27 cellular contexts compared by ENCODE assay signal in genomic region chr1:167197692-167198091, GRCh38. TPM values are rescaled to one million over a fixed set of nuclear protein-coding genes. Genes with fewer than 3 reads are reported as not detected.
DNase-seq lines count a peak whose midpoint lies in the region; ATAC-seq and TF ChIP-seq lines count a peak whose summit lies in the region.
"Had no signal": no experiment of that assay in that cellular context is flagged by ENCODE, and none has a peak within 500 bp of the region (broad histone marks: within the 10 kb centered on the region; RNA-seq: fewer than 3 reads in every experiment).

No MANE protein-coding gene starts in this region.

- POLR2A ChIA-PET in SK-N-SH (lab: Yijun Ruan, JAX), result no interaction called here

- H3K4me2 ChIP-seq in SK-N-SH, result no peak overlapping the region
- H3K4me2 ChIP-seq: hepatocyte had no signal

- H3K36me3 Mint-ChIP-seq in nephron progenitor cell (ENCODE audit: low read depth), result peaks cover 5% of the 10 kb centered on the region
- H3K36me3 Mint-ChIP-seq: activated naive CD8-positive, alpha-beta T cell treated with anti-CD3 and anti-CD28 coated beads, Interleukin-2, amount 10 ng/mL, durations not matched to agents 7 days and 5 days; CD4-positive, alpha-beta memory T cell had no signal

- no peak overlapping the region for H2AFZ ChIP-seq in SK-N-SH (ENCODE audit: low read depth)
- H2AFZ ChIP-seq: hepatocyte had no signal

- H3K79me2 ChIP-seq in SK-N-SH (ENCODE audit: insufficient read depth), result no peaks in the 10 kb centered on the region
- H3K79me2 ChIP-seq: hepatocyte had no signal

- H3K27ac Mint-ChIP-seq in nephron progenitor cell, result peak overlapping the region; percentile 77
- H3K27ac Mint-ChIP-seq: activated CD4-positive, alpha-beta T cell treated with anti-CD3 and anti-CD28 coated beads, Interleukin-2, amount 10 ng/mL, durations not matched to agents 7 days and 5 days; activated naive CD8-positive, alpha-beta T cell treated with anti-CD3 and anti-CD28 coated beads, Interleukin-2, amount 10 ng/mL, durations not matched to agents 7 days and 5 days; activated T-helper 2 cell treated with anti-CD3 and anti-CD28 coated beads, Interferon-gamma antibody, Interleukin-2, Interleukin-4, amounts not matched to agents 10 μg/mL and 5 μg/mL and 100 μg/mL, durations not matched to agents 14 hours and 24 hours and 36 hours; CD4-positive, alpha-beta memory T cell; T-helper 1 cell treated with Interleukin-12 subunit alpha and Interleukin-12 subunit beta and Interleukin-4 antibody, amounts not matched to agents 30 μg/mL and 1 μg/mL, for 36 hours had no signal

- TF ChIP-seq EP300 in SK-N-SH (IDR thresholded peaks at IDR 0.05; ENCODE audit: borderline replicate concordance in 1 of 2, low read depth in 1 of 2, low read length in 1 of 2), result no peak

- no peaks in the 10 kb centered on the region for H4K20me1 ChIP-seq in SK-N-SH (ENCODE audit: insufficient read depth)

- H3K9me2 ChIP-seq in SK-N-SH, result no peaks in the 10 kb centered on the region

- no peak for TF ChIP-seq CTCF in SK-N-SH (IDR thresholded peaks at IDR 0.05)
- no peak for TF ChIP-seq CTCF in VCaP (conservative IDR thresholded peaks at IDR 0.05)
- no peak for TF ChIP-seq CTCF in nephron progenitor cell (IDR thresholded peaks at IDR 0.05)

- H3K27me3 Mint-ChIP-seq in nephron progenitor cell (ENCODE audit: low read depth, poor library complexity), result peaks cover 4% of the 10 kb centered on the region
- H3K27me3 Mint-ChIP-seq: activated CD4-positive, alpha-beta T cell treated with anti-CD3 and anti-CD28 coated beads, Interleukin-2, amount 10 ng/mL, durations not matched to agents 7 days and 5 days had no signal

- CTCF ChIA-PET in SK-N-SH (lab: Yijun Ruan, JAX), result interaction anchor here (1.4 kb wide), 1 partner anchor 287 kb away, joined by 3 read pairs; no protein-coding TSS in a partner anchor

- WGBS in SK-N-SH (ENCODE audit: low lambda C conversion rate), result 70% methylated on average over 4 of the region's 4 CpGs

- TF ChIP-seq RAD21 in SK-N-SH (IDR thresholded peaks at IDR 0.05; ENCODE audit: low read length), result no peak

- no peak overlapping the region for H3K4me3 ChIP-seq in SK-N-SH (ENCODE audit: low read depth in 2 of 2, low read length in 1 of 2)
- H3K4me3 ChIP-seq: esophagus squamous epithelium, hepatocyte, spleen had no signal

- H3K4me1 ChIP-seq in SK-N-SH (ENCODE audit: control insufficient read depth in 1 of 2, insufficient read depth in 2 of 2, low read depth in 1 of 2, low read length in 1 of 2), result peaks cover 0 to 11% of the 10 kb centered on the region in 2 experiments; a peak in 1 of 4 replicates
- H3K4me1 ChIP-seq: esophagus squamous epithelium, spleen had no signal

- no peak overlapping the region for H3K4me3 Mint-ChIP-seq in nephron progenitor cell
- H3K4me3 Mint-ChIP-seq: activated CD4-positive, alpha-beta T cell treated with anti-CD3 and anti-CD28 coated beads, Interleukin-2, amount 10 ng/mL, durations not matched to agents 7 days and 5 days; activated naive CD8-positive, alpha-beta T cell treated with anti-CD3 and anti-CD28 coated beads, Interleukin-2, amount 10 ng/mL, durations not matched to agents 7 days and 5 days; CD4-positive, alpha-beta memory T cell; neural crest cell; T-helper 1 cell treated with Interleukin-12 subunit alpha and Interleukin-12 subunit beta and Interleukin-4 antibody, amounts not matched to agents 30 μg/mL and 1 μg/mL, for 36 hours had no signal

- ATAC-seq in SK-N-SH treated with all-trans-retinoic acid at 6 μM for 48 hours (peak; percentile 32; the same call in 2 of the 3 replicates), GM18498 (IDR thresholded peaks at IDR 0.05; ENCODE audit: unreplicated experiment) (no peak)

- no peaks in the 10 kb centered on the region for H3K9me3 ChIP-seq in SK-N-SH
- H3K9me3 ChIP-seq: esophagus squamous epithelium had no signal

- no peaks in the 10 kb centered on the region for H3K27me3 ChIP-seq in SK-N-SH (ENCODE audit: insufficient read depth)
- H3K27me3 ChIP-seq: esophagus squamous epithelium, hepatocyte, spleen had no signal

- DNase-seq in SK-N-SH (no peak), LHCN-M2 (ENCODE audit: low read depth) (peak; percentile 49), nephron progenitor cell (no peak), NCI-H1436 treated with DMSO at 0.1 percent for 48 hours (lab: John Stamatoyannopoulos, UW) (no peak), COLO668 (lab: John Stamatoyannopoulos, UW; ENCODE audit: unreplicated experiment) (no peak)
- DNase-seq: activated CD4-positive, alpha-beta T cell treated with anti-CD3 and anti-CD28 coated beads, Interleukin-2, amount 10 ng/mL, durations not matched to agents 7 days and 5 days; activated naive CD8-positive, alpha-beta T cell treated with anti-CD3 and anti-CD28 coated beads, Interleukin-2, amount 10 ng/mL, durations not matched to agents 7 days and 5 days; AML-193; caudate nucleus; CD4-positive, alpha-beta memory T cell; cortex of kidney; DMS 273 treated with DMSO at 0.1 percent for 48 hours; esophagus squamous epithelium; Karpas-422; NCI-H1048; NCI-H1694 treated with DMSO at 0.1 percent for 48 hours; NCI-H524; right cardiac atrium; RPMI8226; spleen had no signal

- H3F3A ChIP-seq in SK-N-SH (replicated peaks; ENCODE audit: insufficient read depth), result no peaks in the 10 kb centered on the region

- H3K36me3 ChIP-seq in SK-N-SH (replicated peaks in 1 of 2; ENCODE audit: control insufficient read depth in 1 of 2, insufficient read depth in 2 of 2, low read length in 1 of 2), result no peaks in the 10 kb centered on the region
- H3K36me3 ChIP-seq: esophagus squamous epithelium, spleen had no signal

- peaks cover 17% of the 10 kb centered on the region for H3K9me3 Mint-ChIP-seq in nephron progenitor cell
- H3K9me3 Mint-ChIP-seq: activated T-helper 2 cell treated with anti-CD3 and anti-CD28 coated beads, Interferon-gamma antibody, Interleukin-2, Interleukin-4, amounts not matched to agents 10 μg/mL and 5 μg/mL and 100 μg/mL, durations not matched to agents 14 hours and 24 hours and 36 hours; neural crest cell; T-helper 1 cell treated with Interleukin-12 subunit alpha and Interleukin-12 subunit beta and Interleukin-4 antibody, amounts not matched to agents 30 μg/mL and 1 μg/mL, for 36 hours had no signal

- peaks cover 30% of the 10 kb centered on the region for H3K4me1 Mint-ChIP-seq in nephron progenitor cell
- H3K4me1 Mint-ChIP-seq: activated CD4-positive, alpha-beta T cell treated with anti-CD3 and anti-CD28 coated beads, Interleukin-2, amount 10 ng/mL, durations not matched to agents 7 days and 5 days; CD4-positive, alpha-beta memory T cell had no signal

- no peak overlapping the region for H3K9ac ChIP-seq in SK-N-SH

- H3K27ac ChIP-seq in SK-N-SH (ENCODE audit: low read depth in 2 of 2, low read length in 1 of 2), result no peak overlapping the region
- H3K27ac ChIP-seq in VCaP, result peak overlapping the region; percentile 59
- H3K27ac ChIP-seq: esophagus squamous epithelium, spleen had no signal

TF ChIP-seq in SK-N-SH treated with all-trans-retinoic acid at 6 μM for 48 hours, 23 proteins besides CTCF, POLR2A, EP300 and RAD21 (continues in another document):
- TF ChIP-seq ZC3H10 (CRISPR knock-in tag; IDR thresholded peaks at IDR 0.05) (no peak), GLIS3 (CRISPR knock-in tag; IDR thresholded peaks at IDR 0.05) (no peak), ZFP3 (CRISPR knock-in tag; IDR thresholded peaks at IDR 0.05) (no peak)

TF ChIP-seq in SK-N-SH, 30 proteins besides CTCF, POLR2A, EP300 and RAD21:
- TF ChIP-seq TAF1 (IDR thresholded peaks at IDR 0.05; ENCODE audit: borderline replicate concordance, low read depth, low read length) (no peak), SIN3A (IDR thresholded peaks at IDR 0.05; ENCODE audit: borderline replicate concordance, low read depth, low read length) (no peak), JUND (IDR thresholded peaks at IDR 0.05) (no peak), NFIC (IDR thresholded peaks at IDR 0.05; ENCODE audit: borderline replicate concordance) (no peak), USF2 (IDR thresholded peaks at IDR 0.05; ENCODE audit: borderline replicate concordance, low read depth, low read length) (no peak), ZBTB33 (IDR thresholded peaks at IDR 0.05; ENCODE audit: borderline replicate concordance, low read depth) (no peak), RFX5 (IDR thresholded peaks at IDR 0.05; ENCODE audit: low read length) (no peak), FOXM1 (IDR thresholded peaks at IDR 0.05; ENCODE audit: low read depth) (no peak), SMC3 (IDR thresholded peaks at IDR 0.05; ENCODE audit: low read depth, low read length) (no peak)
TF ChIP-seq in SK-N-SH: peak in this region for 0.

RNA-seq across cellular contexts. Expression of gene POU2F1, which starts 23.0 kb away (rescaled TPM):
- 1.2 and 1.5 TPM in 2 replicates for polyA plus RNA-seq in SK-N-SH (2012; rRNA removed)
- polyA plus RNA-seq in SK-N-SH (2012; cell fraction: cytosol; rRNA removed), result 0.82 and 0.96 TPM in 2 replicates
- 4.1 and 7.3 TPM in 2 replicates for polyA plus RNA-seq in SK-N-SH (2012; cell fraction: nucleus; rRNA removed)
- 4.8 and 5.6 TPM in 2 replicates for total RNA-seq in LHCN-M2 (2014; rRNA removed)
- polyA plus RNA-seq in LHCN-M2 (2012), result 1.8 TPM
